In the genomic region with DNA sequence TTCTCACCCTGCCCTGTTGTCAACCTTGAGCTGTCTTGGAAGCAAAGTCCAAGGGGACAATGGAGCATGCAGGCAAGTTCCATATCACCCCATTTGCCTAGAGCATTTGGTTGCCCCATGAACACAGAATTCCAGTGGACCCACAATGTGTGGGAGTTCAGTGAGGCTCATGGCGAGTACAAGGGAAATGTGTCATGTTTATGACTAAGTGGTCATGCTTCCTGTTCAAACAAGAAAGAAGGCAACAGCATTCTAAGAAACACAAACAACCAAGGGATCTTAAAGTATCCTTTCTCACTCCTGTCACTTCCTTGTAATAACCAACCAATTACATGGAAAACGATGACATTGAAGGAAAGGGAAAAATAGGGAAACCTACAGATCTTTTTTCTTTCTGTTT, we compare ENCODE assay signal across 12 cellular contexts.
DNase-seq lines count a peak whose midpoint lies in the region; ATAC-seq and TF ChIP-seq lines count a peak whose summit lies in the region.
"Had no signal": no experiment of that assay in that cellular context is flagged by ENCODE, and none has a peak within 500 bp of the region (broad histone marks: within the 10 kb centered on the region; RNA-seq: fewer than 3 reads in every experiment).

No MANE protein-coding gene starts in this region.

- peak overlapping the region; percentile 54; the same call in 1 of the 2 replicates for H3K27ac ChIP-seq in IMR-90 (ENCODE audit: insufficient read depth, low read length)
- no peak overlapping the region for H3K27ac ChIP-seq in esophagus muscularis mucosa (replicated peaks in 1 of 4)
- H3K27ac ChIP-seq: HL-60 had no signal

- peak overlapping the region; percentile 88 for H3K23ac ChIP-seq in IMR-90 (ENCODE audit: low read depth, low read length)

- in situ Hi-C loops in IMR-90 (cut with MboI; ENCODE audit: low sequenced_read_pairs) (no loop called here), astrocyte of the cerebellum (cut with HindIII; ENCODE audit: low sequenced_read_pairs) (no loop called here)

- peak overlapping the region; percentile 37; the same call in 1 of the 2 replicates for H3K4me2 ChIP-seq in IMR-90 (ENCODE audit: low read depth, low read length)

- H3K9me1 ChIP-seq in IMR-90 (ENCODE audit: insufficient read depth, low read length) = peaks cover 19% of the 10 kb centered on the region

- peak overlapping the region; percentile 84 for H4K91ac ChIP-seq in IMR-90 (ENCODE audit: insufficient read depth, low read depth, low read length)

- no peak for TF ChIP-seq POLR2A in IMR-90 (IDR thresholded peaks at IDR 0.05; ENCODE audit: low read depth, low read length)
- no peak for TF ChIP-seq POLR2A in esophagus muscularis mucosa (IDR thresholded peaks at IDR 0.05; ENCODE audit: low read depth)

- H3K14ac ChIP-seq in IMR-90 (replicated peaks; ENCODE audit: low read depth, low read length) = peak overlapping the region; percentile 90

- CTCF ChIA-PET in IMR-90 (lab: Yijun Ruan, JAX) = no interaction called here

- no peaks in the 10 kb centered on the region for H3K36me3 ChIP-seq in IMR-90 (ENCODE audit: control insufficient read depth, insufficient read depth, low read length)
- H3K36me3 ChIP-seq in esophagus muscularis mucosa = no peaks in the 10 kb centered on the region

- POLR2A ChIA-PET in IMR-90 (lab: Charles Lee; ENCODE audit: unreplicated experiment) = no interaction called here

- TF ChIP-seq CTCF in IMR-90 (conservative IDR thresholded peaks at IDR 0.05; ENCODE audit: low read depth, low read length) = no peak
- no peak for TF ChIP-seq CTCF in astrocyte of the cerebellum (IDR thresholded peaks at IDR 0.05; ENCODE audit: low read depth, low read length, missing control alignments)
- TF ChIP-seq CTCF in esophagus muscularis mucosa (IDR thresholded peaks at IDR 0.05) = no peak

- no peaks in the 10 kb centered on the region for H3K27me3 ChIP-seq in IMR-90 (ENCODE audit: control insufficient read depth, insufficient read depth, low read length)
- H3K27me3 ChIP-seq in esophagus muscularis mucosa = no peaks in the 10 kb centered on the region

- TF ChIP-seq RAD21 in IMR-90 (IDR thresholded peaks at IDR 0.05; ENCODE audit: low read length) = peak; percentile 26; the same call in 1 of the 2 replicates

- TF ChIP-seq EP300 in esophagus muscularis mucosa (IDR thresholded peaks at IDR 0.05) = no peak

- peak overlapping the region; percentile 98 for H3K4ac ChIP-seq in IMR-90 (ENCODE audit: low read depth, low read length)

- H2BK15ac ChIP-seq in IMR-90 (ENCODE audit: low read depth, low read length) = peak overlapping the region; percentile 94; the same call in 2 of the 3 replicates

- H3K18ac ChIP-seq in IMR-90 (ENCODE audit: low read depth, low read length) = peak overlapping the region; percentile 81

- peak; percentile 84 for ATAC-seq in IMR-90 (ENCODE audit: low read depth)
- no peak for ATAC-seq in HG02973 (IDR thresholded peaks at IDR 0.05; ENCODE audit: unreplicated experiment)

- H4K5ac ChIP-seq in IMR-90 (ENCODE audit: low read depth, low read length) = no peak overlapping the region

- peak overlapping the region; percentile 97 for H2AK5ac ChIP-seq in IMR-90 (ENCODE audit: low read depth, low read length)

- peak overlapping the region; percentile 98 for H2BK20ac ChIP-seq in IMR-90 (ENCODE audit: low read depth, low read length)

- peak; percentile 48 for DNase-seq in AG08396 (ENCODE audit: low spot score)
- peak; percentile 97 for DNase-seq in IMR-90
- peak; percentile 27 for DNase-seq in astrocyte of the cerebellum (ENCODE audit: low read depth)
- peak; percentile 94 for DNase-seq in kidney glomerular epithelial cell (lab: John Stamatoyannopoulos, UW)
- no peak for DNase-seq in NCI-H2196 treated with DMSO at 0.1 percent for 48 hours (lab: John Stamatoyannopoulos, UW; ENCODE audit: unreplicated experiment)
- no peak for DNase-seq in esophagus muscularis mucosa (ENCODE audit: extremely low spot score)
- DNase-seq in Ammon's horn (ENCODE audit: low spot score) = no peak
- DNase-seq: CD4-positive, alpha-beta T cell; NCI-H510A; stimulated activated CD4-positive, alpha-beta T cell treated with anti-CD3 and anti-CD28 coated beads, Interleukin-4, amount 100 ng/mL, for 1 hour had no signal

- H3K9me3 ChIP-seq in IMR-90 (ENCODE audit: control insufficient read depth, insufficient read depth, low read length) (no peaks in the 10 kb centered on the region), esophagus muscularis mucosa (no peaks in the 10 kb centered on the region)

- H3K79me1 ChIP-seq in IMR-90 (ENCODE audit: low read depth in 1 of 2, low read length in 2 of 2) = peaks cover 4 to 20% of the 10 kb centered on the region in 2 experiments; a peak in 2 of 4 replicates

- H2AK9ac ChIP-seq in IMR-90 (replicated peaks; ENCODE audit: low read depth, low read length, poor library complexity) = peak overlapping the region; percentile 84

- no TSS peak for BruUV-seq in IMR-90 (replicated peaks; lab: Mats Ljungman, UMichigan)

- no peaks in the 10 kb centered on the region for H4K20me1 ChIP-seq in IMR-90 (ENCODE audit: insufficient read depth, low read length)

- H2BK5ac ChIP-seq in IMR-90 (ENCODE audit: low read depth, low read length, poor library complexity, severe bottlenecking) = peak overlapping the region; percentile 98

- no peak overlapping the region for H3K56ac ChIP-seq in IMR-90 (ENCODE audit: extremely low read depth, insufficient read depth, low read length)

- no CpG with 5 or more reads among the region's 2 CpGs for WGBS in IMR-90 (ENCODE audit: extremely low coverage in 2 of 2, insufficient read length in 1 of 2), 2 experiments
- 80% methylated on average over 2 of the region's 2 CpGs for WGBS in esophagus muscularis mucosa

- H3K4me3 ChIP-seq in IMR-90 (ENCODE audit: insufficient read depth, low read depth, low read length) (no peak overlapping the region), astrocyte of the cerebellum (ENCODE audit: low read depth, low read length) (no peak overlapping the region), esophagus muscularis mucosa (no peak overlapping the region)

- peak overlapping the region; percentile 49 to 79; a peak in 2 of 4 replicates for H4K8ac ChIP-seq in IMR-90 (ENCODE audit: low read depth in 2 of 2, low read length in 2 of 2)

- H3K4me1 ChIP-seq in IMR-90 (ENCODE audit: control insufficient read depth, insufficient read depth, low read length) = peaks cover 14% of the 10 kb centered on the region
- H3K4me1 ChIP-seq in esophagus muscularis mucosa = no peaks in the 10 kb centered on the region

- H2BK120ac ChIP-seq in IMR-90 (ENCODE audit: low read depth, low read length) = peak overlapping the region; percentile 95

- H2AFZ ChIP-seq in IMR-90 (replicated peaks; ENCODE audit: low read length, poor library complexity) = peak overlapping the region; percentile 77

- no peak overlapping the region for H3K9ac ChIP-seq in IMR-90 (ENCODE audit: low read depth, low read length)

- intact Hi-C loops in IMR-90 (cut with micrococcal nuclease) (loop anchor here (10.0 kb wide), 1 partner anchor 505 kb away; no protein-coding TSS in a partner anchor), esophagus muscularis mucosa (cut with DNase I) (no loop called here)

- dilution Hi-C loops in IMR-90 (cut with HindIII; ENCODE audit: low sequenced_read_pairs, unreplicated experiment) = no loop called here

TF ChIP-seq in IMR-90, 13 proteins besides CTCF, POLR2A, EP300 and RAD21:
- TF ChIP-seq RCOR1 (IDR thresholded peaks at IDR 0.05; ENCODE audit: insufficient replicate concordance, low read length) = no peak
- TF ChIP-seq MAFK (IDR thresholded peaks at IDR 0.05; ENCODE audit: low read depth, low read length) = no peak
- no peak for TF ChIP-seq MAZ (IDR thresholded peaks at IDR 0.05; ENCODE audit: borderline replicate concordance, low read depth, low read length)
- TF ChIP-seq NFE2L2 (IDR thresholded peaks at IDR 0.05; ENCODE audit: low read depth, low read length) = no peak
- peak; percentile 91 for TF ChIP-seq FOS (IDR thresholded peaks at IDR 0.05; ENCODE audit: low read depth, low read length)
- peak; percentile 76 for TF ChIP-seq CEBPB (IDR thresholded peaks at IDR 0.05; ENCODE audit: low read depth, low read length)
- peak; percentile 78 for TF ChIP-seq BHLHE40 (IDR thresholded peaks at IDR 0.05; ENCODE audit: low read depth, low read length)
- peak; percentile 13; the same call in 1 of the 2 replicates for TF ChIP-seq SMC3 (IDR thresholded peaks at IDR 0.05; ENCODE audit: low read depth, low read length)
- no peak for TF ChIP-seq RFX5 (IDR thresholded peaks at IDR 0.05; ENCODE audit: low read depth, low read length)
- TF ChIP-seq, protein P1, sequence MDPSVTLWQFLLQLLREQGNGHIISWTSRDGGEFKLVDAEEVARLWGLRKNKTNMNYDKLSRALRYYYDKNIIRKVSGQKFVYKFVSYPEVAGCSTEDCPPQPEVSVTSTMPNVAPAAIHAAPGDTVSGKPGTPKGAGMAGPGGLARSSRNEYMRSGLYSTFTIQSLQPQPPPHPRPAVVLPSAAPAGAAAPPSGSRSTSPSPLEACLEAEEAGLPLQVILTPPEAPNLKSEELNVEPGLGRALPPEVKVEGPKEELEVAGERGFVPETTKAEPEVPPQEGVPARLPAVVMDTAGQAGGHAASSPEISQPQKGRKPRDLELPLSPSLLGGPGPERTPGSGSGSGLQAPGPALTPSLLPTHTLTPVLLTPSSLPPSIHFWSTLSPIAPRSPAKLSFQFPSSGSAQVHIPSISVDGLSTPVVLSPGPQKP (IDR thresholded peaks at IDR 0.05; ENCODE audit: borderline replicate concordance, low read depth, low read length) = no peak
- no peak for TF ChIP-seq CHD1 (IDR thresholded peaks at IDR 0.05; ENCODE audit: low read depth, low read length)
- TF ChIP-seq MXI1 (IDR thresholded peaks at IDR 0.05; ENCODE audit: borderline replicate concordance, low read depth, low read length) = no peak
- TF ChIP-seq, protein P2, sequence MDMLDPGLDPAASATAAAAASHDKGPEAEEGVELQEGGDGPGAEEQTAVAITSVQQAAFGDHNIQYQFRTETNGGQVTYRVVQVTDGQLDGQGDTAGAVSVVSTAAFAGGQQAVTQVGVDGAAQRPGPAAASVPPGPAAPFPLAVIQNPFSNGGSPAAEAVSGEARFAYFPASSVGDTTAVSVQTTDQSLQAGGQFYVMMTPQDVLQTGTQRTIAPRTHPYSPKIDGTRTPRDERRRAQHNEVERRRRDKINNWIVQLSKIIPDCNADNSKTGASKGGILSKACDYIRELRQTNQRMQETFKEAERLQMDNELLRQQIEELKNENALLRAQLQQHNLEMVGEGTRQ (IDR thresholded peaks at IDR 0.05; ENCODE audit: low read depth, low read length) = no peak

Comparison
In these comparisons a context has a peak if more than half of its experiments do, and no peak if none do; other contexts are left out.
1. DNase-seq: peak in AG08396 (single experiment), IMR-90 (single experiment), astrocyte of the cerebellum (single experiment) and kidney glomerular epithelial cell (single experiment); none in NCI-H2196 treated with DMSO at 0.1 percent for 48 hours (single experiment), esophagus muscularis mucosa (single experiment) and Ammon's horn (single experiment).